ENCODE assay signal across 1 cellular context in genomic region chr3:47475570-47476329, GRCh38.
TF ChIP-seq lines count a peak whose summit lies in the region.

TSS of gene SCAP (minus strand) at chr3:47475941. CDS start at chr3:47442993, 32,948 bp downstream.

TF ChIP-seq in K562, 482 proteins besides CTCF, POLR2A, EP300 and RAD21 (continued from another document and continues in another):
- TF ChIP-seq, protein P1, sequence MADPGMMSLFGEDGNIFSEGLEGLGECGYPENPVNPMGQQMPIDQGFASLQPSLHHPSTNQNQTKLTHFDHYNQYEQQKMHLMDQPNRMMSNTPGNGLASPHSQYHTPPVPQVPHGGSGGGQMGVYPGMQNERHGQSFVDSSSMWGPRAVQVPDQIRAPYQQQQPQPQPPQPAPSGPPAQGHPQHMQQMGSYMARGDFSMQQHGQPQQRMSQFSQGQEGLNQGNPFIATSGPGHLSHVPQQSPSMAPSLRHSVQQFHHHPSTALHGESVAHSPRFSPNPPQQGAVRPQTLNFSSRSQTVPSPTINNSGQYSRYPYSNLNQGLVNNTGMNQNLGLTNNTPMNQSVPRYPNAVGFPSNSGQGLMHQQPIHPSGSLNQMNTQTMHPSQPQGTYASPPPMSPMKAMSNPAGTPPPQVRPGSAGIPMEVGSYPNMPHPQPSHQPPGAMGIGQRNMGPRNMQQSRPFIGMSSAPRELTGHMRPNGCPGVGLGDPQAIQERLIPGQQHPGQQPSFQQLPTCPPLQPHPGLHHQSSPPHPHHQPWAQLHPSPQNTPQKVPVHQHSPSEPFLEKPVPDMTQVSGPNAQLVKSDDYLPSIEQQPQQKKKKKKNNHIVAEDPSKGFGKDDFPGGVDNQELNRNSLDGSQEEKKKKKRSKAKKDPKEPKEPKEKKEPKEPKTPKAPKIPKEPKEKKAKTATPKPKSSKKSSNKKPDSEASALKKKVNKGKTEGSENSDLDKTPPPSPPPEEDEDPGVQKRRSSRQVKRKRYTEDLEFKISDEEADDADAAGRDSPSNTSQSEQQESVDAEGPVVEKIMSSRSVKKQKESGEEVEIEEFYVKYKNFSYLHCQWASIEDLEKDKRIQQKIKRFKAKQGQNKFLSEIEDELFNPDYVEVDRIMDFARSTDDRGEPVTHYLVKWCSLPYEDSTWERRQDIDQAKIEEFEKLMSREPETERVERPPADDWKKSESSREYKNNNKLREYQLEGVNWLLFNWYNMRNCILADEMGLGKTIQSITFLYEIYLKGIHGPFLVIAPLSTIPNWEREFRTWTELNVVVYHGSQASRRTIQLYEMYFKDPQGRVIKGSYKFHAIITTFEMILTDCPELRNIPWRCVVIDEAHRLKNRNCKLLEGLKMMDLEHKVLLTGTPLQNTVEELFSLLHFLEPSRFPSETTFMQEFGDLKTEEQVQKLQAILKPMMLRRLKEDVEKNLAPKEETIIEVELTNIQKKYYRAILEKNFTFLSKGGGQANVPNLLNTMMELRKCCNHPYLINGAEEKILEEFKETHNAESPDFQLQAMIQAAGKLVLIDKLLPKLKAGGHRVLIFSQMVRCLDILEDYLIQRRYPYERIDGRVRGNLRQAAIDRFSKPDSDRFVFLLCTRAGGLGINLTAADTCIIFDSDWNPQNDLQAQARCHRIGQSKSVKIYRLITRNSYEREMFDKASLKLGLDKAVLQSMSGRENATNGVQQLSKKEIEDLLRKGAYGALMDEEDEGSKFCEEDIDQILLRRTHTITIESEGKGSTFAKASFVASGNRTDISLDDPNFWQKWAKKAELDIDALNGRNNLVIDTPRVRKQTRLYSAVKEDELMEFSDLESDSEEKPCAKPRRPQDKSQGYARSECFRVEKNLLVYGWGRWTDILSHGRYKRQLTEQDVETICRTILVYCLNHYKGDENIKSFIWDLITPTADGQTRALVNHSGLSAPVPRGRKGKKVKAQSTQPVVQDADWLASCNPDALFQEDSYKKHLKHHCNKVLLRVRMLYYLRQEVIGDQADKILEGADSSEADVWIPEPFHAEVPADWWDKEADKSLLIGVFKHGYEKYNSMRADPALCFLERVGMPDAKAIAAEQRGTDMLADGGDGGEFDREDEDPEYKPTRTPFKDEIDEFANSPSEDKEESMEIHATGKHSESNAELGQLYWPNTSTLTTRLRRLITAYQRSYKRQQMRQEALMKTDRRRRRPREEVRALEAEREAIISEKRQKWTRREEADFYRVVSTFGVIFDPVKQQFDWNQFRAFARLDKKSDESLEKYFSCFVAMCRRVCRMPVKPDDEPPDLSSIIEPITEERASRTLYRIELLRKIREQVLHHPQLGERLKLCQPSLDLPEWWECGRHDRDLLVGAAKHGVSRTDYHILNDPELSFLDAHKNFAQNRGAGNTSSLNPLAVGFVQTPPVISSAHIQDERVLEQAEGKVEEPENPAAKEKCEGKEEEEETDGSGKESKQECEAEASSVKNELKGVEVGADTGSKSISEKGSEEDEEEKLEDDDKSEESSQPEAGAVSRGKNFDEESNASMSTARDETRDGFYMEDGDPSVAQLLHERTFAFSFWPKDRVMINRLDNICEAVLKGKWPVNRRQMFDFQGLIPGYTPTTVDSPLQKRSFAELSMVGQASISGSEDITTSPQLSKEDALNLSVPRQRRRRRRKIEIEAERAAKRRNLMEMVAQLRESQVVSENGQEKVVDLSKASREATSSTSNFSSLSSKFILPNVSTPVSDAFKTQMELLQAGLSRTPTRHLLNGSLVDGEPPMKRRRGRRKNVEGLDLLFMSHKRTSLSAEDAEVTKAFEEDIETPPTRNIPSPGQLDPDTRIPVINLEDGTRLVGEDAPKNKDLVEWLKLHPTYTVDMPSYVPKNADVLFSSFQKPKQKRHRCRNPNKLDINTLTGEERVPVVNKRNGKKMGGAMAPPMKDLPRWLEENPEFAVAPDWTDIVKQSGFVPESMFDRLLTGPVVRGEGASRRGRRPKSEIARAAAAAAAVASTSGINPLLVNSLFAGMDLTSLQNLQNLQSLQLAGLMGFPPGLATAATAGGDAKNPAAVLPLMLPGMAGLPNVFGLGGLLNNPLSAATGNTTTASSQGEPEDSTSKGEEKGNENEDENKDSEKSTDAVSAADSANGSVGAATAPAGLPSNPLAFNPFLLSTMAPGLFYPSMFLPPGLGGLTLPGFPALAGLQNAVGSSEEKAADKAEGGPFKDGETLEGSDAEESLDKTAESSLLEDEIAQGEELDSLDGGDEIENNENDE (IDR thresholded peaks at IDR 0.05; ENCODE audit: low read depth, low read length): no peak
- TF ChIP-seq BMI1 (IDR thresholded peaks at IDR 0.05; ENCODE audit: low read length) (no peak), BHLHE40 (IDR thresholded peaks at IDR 0.05; ENCODE audit: low read length) (peak; percentile 100), ZNF23 (CRISPR knock-in tag; IDR thresholded peaks at IDR 0.05) (no peak), ZNF311 (CRISPR knock-in tag; IDR thresholded peaks at IDR 0.05) (no peak), MAFG (tag; conservative IDR thresholded peaks at IDR 0.05) (no peak), MCM3 (IDR thresholded peaks at IDR 0.05) (no peak), ZBTB17 (CRISPR knock-in tag; IDR thresholded peaks at IDR 0.05) (peak; percentile 37), SIN3B (IDR thresholded peaks at IDR 0.05; ENCODE audit: low read depth) (no peak), PHTF2 (CRISPR knock-in tag; IDR thresholded peaks at IDR 0.05) (no peak), SP1 (CRISPR knock-in tag; IDR thresholded peaks at IDR 0.05) (peak; percentile 99), CBX2 (IDR thresholded peaks at IDR 0.05; ENCODE audit: insufficient read depth, low read length, poor library complexity, severe bottlenecking) (no peak), KDM4B (IDR thresholded peaks at IDR 0.05; ENCODE audit: borderline replicate concordance in 2 of 2, low read depth in 1 of 2) (no peak; a peak in 1 of 4 replicates), KLF6 (CRISPR knock-in tag; IDR thresholded peaks at IDR 0.05; ENCODE audit: borderline replicate concordance) (no peak), RHOXF2B (CRISPR knock-in tag; conservative IDR thresholded peaks at IDR 0.05) (no peak), ZNF282 (CRISPR knock-in tag; IDR thresholded peaks at IDR 0.05) (no peak), E4F1 (CRISPR knock-in tag; IDR thresholded peaks at IDR 0.05; ENCODE audit: borderline replicate concordance) (no peak), ETV5 (CRISPR knock-in tag; IDR thresholded peaks at IDR 0.05; ENCODE audit: low read depth) (peak; percentile 72; the same call in 1 of the 2 replicates), ZNF76 (CRISPR knock-in tag; IDR thresholded peaks at IDR 0.05; ENCODE audit: borderline replicate concordance) (peak; percentile 39; the same call in 1 of the 2 replicates), KAT2B (IDR thresholded peaks at IDR 0.05; ENCODE audit: low read depth, low read length) (no peak), PRMT5 (CRISPR knock-in tag; IDR thresholded peaks at IDR 0.05) (no peak), PTTG1 (tag; IDR thresholded peaks at IDR 0.05; ENCODE audit: low read depth) (no peak), HIVEP1 (CRISPR knock-in tag; IDR thresholded peaks at IDR 0.05) (0 out of 2 replicates have a peak, but pooled peaks have one; percentile 57), SIX5 (IDR thresholded peaks at IDR 0.05; ENCODE audit: borderline replicate concordance in 1 of 2, insufficient read depth in 1 of 2, low read depth in 1 of 2, low read length in 2 of 2) (peak in 1 of 2 experiments; percentile 17; a peak in 1 of 4 replicates), ADNP (tag; IDR thresholded peaks at IDR 0.05) (no peak), TCF7 (IDR thresholded peaks at IDR 0.05; ENCODE audit: borderline replicate concordance) (no peak), PHF20 (IDR thresholded peaks at IDR 0.05; ENCODE audit: partially characterized antibody) (peak; percentile 34), MTA1 (IDR thresholded peaks at IDR 0.05; ENCODE audit: borderline replicate concordance) (peak; percentile 30; the same call in 1 of the 2 replicates), ZNF24 (IDR thresholded peaks at IDR 0.05) (peak; percentile 53), GATAD2A (IDR thresholded peaks at IDR 0.05) (peak; percentile 63), JUN (IDR thresholded peaks at IDR 0.05; ENCODE audit: borderline replicate concordance, low read depth, low read length) (peak; percentile 45; the same call in 1 of the 2 replicates), JUN (CRISPR knock-in tag; IDR thresholded peaks at IDR 0.05; ENCODE audit: borderline replicate concordance) (peak; percentile 93; the same call in 1 of the 2 replicates), BACH1 (tag; IDR thresholded peaks at IDR 0.05) (no peak), KAT8 (IDR thresholded peaks at IDR 0.05; ENCODE audit: low read depth) (no peak), CEBPG (CRISPR knock-in tag; IDR thresholded peaks at IDR 0.05) (no peak), CEBPG (tag; conservative IDR thresholded peaks at IDR 0.05 in 1 of 2, IDR thresholded peaks at IDR 0.05 in 1 of 2) (no peak)
- TF ChIP-seq, protein P2, sequence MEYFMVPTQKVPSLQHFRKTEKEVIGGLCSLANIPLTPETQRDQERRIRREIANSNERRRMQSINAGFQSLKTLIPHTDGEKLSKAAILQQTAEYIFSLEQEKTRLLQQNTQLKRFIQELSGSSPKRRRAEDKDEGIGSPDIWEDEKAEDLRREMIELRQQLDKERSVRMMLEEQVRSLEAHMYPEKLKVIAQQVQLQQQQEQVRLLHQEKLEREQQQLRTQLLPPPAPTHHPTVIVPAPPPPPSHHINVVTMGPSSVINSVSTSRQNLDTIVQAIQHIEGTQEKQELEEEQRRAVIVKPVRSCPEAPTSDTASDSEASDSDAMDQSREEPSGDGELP (CRISPR knock-in tag; IDR thresholded peaks at IDR 0.05; ENCODE audit: borderline replicate concordance): peak; percentile 95
- TF ChIP-seq, protein P3, sequence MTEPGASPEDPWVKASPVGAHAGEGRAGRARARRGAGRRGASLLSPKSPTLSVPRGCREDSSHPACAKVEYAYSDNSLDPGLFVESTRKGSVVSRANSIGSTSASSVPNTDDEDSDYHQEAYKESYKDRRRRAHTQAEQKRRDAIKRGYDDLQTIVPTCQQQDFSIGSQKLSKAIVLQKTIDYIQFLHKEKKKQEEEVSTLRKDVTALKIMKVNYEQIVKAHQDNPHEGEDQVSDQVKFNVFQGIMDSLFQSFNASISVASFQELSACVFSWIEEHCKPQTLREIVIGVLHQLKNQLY (CRISPR knock-in tag; conservative IDR thresholded peaks at IDR 0.05): no peak
- TF ChIP-seq, protein P4, sequence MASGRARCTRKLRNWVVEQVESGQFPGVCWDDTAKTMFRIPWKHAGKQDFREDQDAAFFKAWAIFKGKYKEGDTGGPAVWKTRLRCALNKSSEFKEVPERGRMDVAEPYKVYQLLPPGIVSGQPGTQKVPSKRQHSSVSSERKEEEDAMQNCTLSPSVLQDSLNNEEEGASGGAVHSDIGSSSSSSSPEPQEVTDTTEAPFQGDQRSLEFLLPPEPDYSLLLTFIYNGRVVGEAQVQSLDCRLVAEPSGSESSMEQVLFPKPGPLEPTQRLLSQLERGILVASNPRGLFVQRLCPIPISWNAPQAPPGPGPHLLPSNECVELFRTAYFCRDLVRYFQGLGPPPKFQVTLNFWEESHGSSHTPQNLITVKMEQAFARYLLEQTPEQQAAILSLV (tag; IDR thresholded peaks at IDR 0.05): no peak
- TF ChIP-seq, protein P5, sequence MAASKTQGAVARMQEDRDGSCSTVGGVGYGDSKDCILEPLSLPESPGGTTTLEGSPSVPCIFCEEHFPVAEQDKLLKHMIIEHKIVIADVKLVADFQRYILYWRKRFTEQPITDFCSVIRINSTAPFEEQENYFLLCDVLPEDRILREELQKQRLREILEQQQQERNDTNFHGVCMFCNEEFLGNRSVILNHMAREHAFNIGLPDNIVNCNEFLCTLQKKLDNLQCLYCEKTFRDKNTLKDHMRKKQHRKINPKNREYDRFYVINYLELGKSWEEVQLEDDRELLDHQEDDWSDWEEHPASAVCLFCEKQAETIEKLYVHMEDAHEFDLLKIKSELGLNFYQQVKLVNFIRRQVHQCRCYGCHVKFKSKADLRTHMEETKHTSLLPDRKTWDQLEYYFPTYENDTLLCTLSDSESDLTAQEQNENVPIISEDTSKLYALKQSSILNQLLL (CRISPR knock-in tag; IDR thresholded peaks at IDR 0.05; ENCODE audit: borderline replicate concordance): no peak
- TF ChIP-seq, protein P6, sequence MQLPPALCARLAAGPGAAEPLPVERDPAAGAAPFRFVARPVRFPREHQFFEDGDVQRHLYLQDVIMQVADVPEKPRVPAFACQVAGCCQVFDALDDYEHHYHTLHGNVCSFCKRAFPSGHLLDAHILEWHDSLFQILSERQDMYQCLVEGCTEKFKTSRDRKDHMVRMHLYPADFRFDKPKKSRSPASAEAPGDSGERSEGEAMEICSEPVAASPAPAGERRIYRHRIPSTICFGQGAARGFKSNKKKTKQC (CRISPR knock-in tag; IDR thresholded peaks at IDR 0.05): peak; percentile 18
